In genomic region chr17:49996495-49997255, GRCh38 we compare ENCODE assay signal across 8 cellular contexts. TPM values are rescaled to one million over a fixed set of nuclear protein-coding genes. Genes with fewer than 3 reads are reported as not detected.
DNase-seq lines count a peak whose midpoint lies in the region; ATAC-seq lines count a peak whose summit lies in the region.

No MANE protein-coding gene starts in this region.

- peaks cover 22% of the 10 kb centered on the region for H3K4me1 ChIP-seq in CD8-positive, alpha-beta memory T cell (ENCODE audit: insufficient read depth, low read length)
- H3K4me1 ChIP-seq in HUES6 (ENCODE audit: control insufficient read depth, insufficient read depth, low read length) = peaks cover 30% of the 10 kb centered on the region
- no peaks in the 10 kb centered on the region for H3K4me1 ChIP-seq in right cardiac atrium (ENCODE audit: control insufficient read depth, insufficient read depth, low read length)
- H3K4me1 ChIP-seq in skeletal muscle tissue (ENCODE audit: control insufficient read depth in 3 of 3, insufficient read depth in 3 of 3, low read length in 3 of 3) = peaks cover 18 to 39% (median 29%) of the 10 kb centered on the region in 3 donors

- no peak overlapping the region for H3K27ac ChIP-seq in CD8-positive, alpha-beta memory T cell (ENCODE audit: low read depth, low read length)
- no peak overlapping the region for H3K27ac ChIP-seq in HUES6 (ENCODE audit: low read depth, low read length)
- no peak overlapping the region for H3K27ac ChIP-seq in right cardiac atrium (ENCODE audit: low read length)
- H3K27ac ChIP-seq in skeletal muscle tissue (ENCODE audit: low read depth, low read length) = no peak overlapping the region

- intact Hi-C loops in right cardiac atrium (cut with DNase I) = loop anchor here (2.0 to 10.0 kb wide), 8 partner anchors 44 to 439 kb away; no protein-coding TSS in a partner anchor

- H3K4me3 ChIP-seq in CD8-positive, alpha-beta memory T cell (ENCODE audit: low read length) = no peak overlapping the region
- peak overlapping the region; percentile 66 for H3K4me3 ChIP-seq in HUES6 (ENCODE audit: low read depth, low read length)
- peak overlapping the region; percentile 29 for H3K4me3 ChIP-seq in right cardiac atrium (ENCODE audit: low read length)
- peak overlapping the region; percentile 56 to 70 (median 69) for H3K4me3 ChIP-seq in skeletal muscle tissue (ENCODE audit: low read length in 3 of 3)

- DNase-seq in CD8-positive, alpha-beta memory T cell = peak; percentile 44 to 70 (median 60)
- DNase-seq in SK-N-DZ (ENCODE audit: low spot score) (peak; percentile 52), right cardiac atrium (peak; percentile 41 to 85 (median 79)), cerebellar nuclear complex (lab: John Stamatoyannopoulos, UW) (no peak), pons (ENCODE audit: low spot score) (no peak)

- no peaks in the 10 kb centered on the region for H3K36me3 ChIP-seq in CD8-positive, alpha-beta memory T cell (ENCODE audit: insufficient read depth, low read length)
- H3K36me3 ChIP-seq in HUES6 (ENCODE audit: control insufficient read depth, insufficient read depth, low read length) (no peaks in the 10 kb centered on the region), skeletal muscle tissue (ENCODE audit: control insufficient read depth in 3 of 3, insufficient read depth in 3 of 3, low read length in 3 of 3) (no peaks in the 10 kb centered on the region)

- peak overlapping the region; percentile 15 to 74 (median 55) for H3K4me3 Mint-ChIP-seq in CD8-positive, alpha-beta memory T cell
- H3K4me3 Mint-ChIP-seq in activated naive CD4-positive, alpha-beta T cell treated with anti-CD3 and anti-CD28 coated beads, Interleukin-2, amount 50 U/mL, for 24 hours = peak overlapping the region; percentile 58

- H3K27me3 ChIP-seq in CD8-positive, alpha-beta memory T cell (ENCODE audit: insufficient read depth, low read length, poor library complexity, severe bottlenecking) = peaks cover 72% of the 10 kb centered on the region
- H3K27me3 ChIP-seq in HUES6 (ENCODE audit: control insufficient read depth, insufficient read depth, low read length) (peaks cover 88% of the 10 kb centered on the region), right cardiac atrium (ENCODE audit: control insufficient read depth, insufficient read depth) (no peaks in the 10 kb centered on the region), skeletal muscle tissue (ENCODE audit: control insufficient read depth in 3 of 3, insufficient read depth in 3 of 3, low read length in 3 of 3) (peaks cover 76 to 90% (median 83%) of the 10 kb centered on the region in 3 donors)

- peaks cover 25 to 43% (median 32%) of the 10 kb centered on the region in 3 donors for H3K4me1 Mint-ChIP-seq in CD8-positive, alpha-beta memory T cell
- peaks cover 27% of the 10 kb centered on the region for H3K4me1 Mint-ChIP-seq in activated naive CD4-positive, alpha-beta T cell treated with anti-CD3 and anti-CD28 coated beads, Interleukin-2, amount 50 U/mL, for 24 hours

- CTCF ChIA-PET in CD8-positive, alpha-beta memory T cell (lab: Charles Lee) = interaction anchor here (0.6 to 7.3 kb wide), 49 partner anchors 9 to 584 kb away, joined by 3 to 159 read pairs (median 4); partner anchors contain the start of genes ITGA3, PDK2 and SLC35B1

- H3K9me3 Mint-ChIP-seq in CD8-positive, alpha-beta memory T cell = peaks cover 0 to 2% (median 0%) of the 10 kb centered on the region in 5 donors
- no peaks in the 10 kb centered on the region for H3K9me3 Mint-ChIP-seq in activated naive CD4-positive, alpha-beta T cell treated with anti-CD3 and anti-CD28 coated beads, Interleukin-2, amount 50 U/mL, for 24 hours

- H3K27ac Mint-ChIP-seq in CD8-positive, alpha-beta memory T cell = peak overlapping the region in 1 of 8 donors; percentile 68
- H3K27ac Mint-ChIP-seq in activated naive CD4-positive, alpha-beta T cell treated with anti-CD3 and anti-CD28 coated beads, Interleukin-2, amount 50 U/mL, for 24 hours = no peak overlapping the region

- POLR2A ChIA-PET in CD8-positive, alpha-beta memory T cell (lab: Charles Lee) = interaction anchor here (1.5 kb wide), 1 partner anchor 44 kb away, joined by 7 read pairs; no protein-coding TSS in a partner anchor

- peaks cover 56 to 80% of the 10 kb centered on the region in 2 donors for H3K27me3 Mint-ChIP-seq in CD8-positive, alpha-beta memory T cell
- peaks cover 56% of the 10 kb centered on the region for H3K27me3 Mint-ChIP-seq in activated naive CD4-positive, alpha-beta T cell treated with anti-CD3 and anti-CD28 coated beads, Interleukin-2, amount 50 U/mL, for 24 hours

- under 1% methylated on average over 56 of the region's 56 CpGs for WGBS in right cardiac atrium

- peak; percentile 15 to 57 for ATAC-seq in right cardiac atrium

- H3K9ac ChIP-seq in HUES6 (ENCODE audit: low read length) (no peak overlapping the region), skeletal muscle tissue (ENCODE audit: low read depth in 1 of 3, low read length in 3 of 3) (peak overlapping the region in 2 of 3 donors; percentile 50)

- no peaks in the 10 kb centered on the region for H3K36me3 Mint-ChIP-seq in CD8-positive, alpha-beta memory T cell
- no peaks in the 10 kb centered on the region for H3K36me3 Mint-ChIP-seq in activated naive CD4-positive, alpha-beta T cell treated with anti-CD3 and anti-CD28 coated beads, Interleukin-2, amount 50 U/mL, for 24 hours

- no peaks in the 10 kb centered on the region for H3K9me3 ChIP-seq in CD8-positive, alpha-beta memory T cell (ENCODE audit: low read length)
- H3K9me3 ChIP-seq in HUES6 (ENCODE audit: control insufficient read depth, insufficient read depth, low read depth, low read length) (no peaks in the 10 kb centered on the region), right cardiac atrium (ENCODE audit: control insufficient read depth, low read length) (no peaks in the 10 kb centered on the region), skeletal muscle tissue (ENCODE audit: control insufficient read depth in 3 of 3, low read length in 3 of 3) (no peaks in the 10 kb centered on the region)

RNA-seq across cellular contexts. Expression of gene DLX3, which starts 1.7 kb away (rescaled TPM):
- under 1 TPM in 1 of 2 experiments, not detected in 1; 0.15 TPM for total RNA-seq in CD8-positive, alpha-beta memory T cell
- polyA plus RNA-seq in CD8-positive, alpha-beta memory T cell = not detected
- not detected in 2 replicates for polyA plus RNA-seq in SK-N-DZ (2014; cell fraction: cytosol; rRNA removed)
- polyA plus RNA-seq in SK-N-DZ (2014; cell fraction: nucleus; rRNA removed) = not detected in 2 replicates
- total RNA-seq in right cardiac atrium (under 1 TPM in 2 of 4 donors, not detected in 2; 0.12 to 0.14 TPM), skeletal muscle tissue (not detected)
- 0.16 TPM for polyA plus RNA-seq in right cardiac atrium

RNA-seq across cellular contexts. Expression of gene DLX4, which starts 27.7 kb away (rescaled TPM):
- under 1 TPM; 0.58 to 0.88 TPM for total RNA-seq in CD8-positive, alpha-beta memory T cell
- not detected for polyA plus RNA-seq in CD8-positive, alpha-beta memory T cell
- 0.17 TPM in 1 of 2 replicates, not detected in the other for polyA plus RNA-seq in SK-N-DZ (2014; cell fraction: cytosol; rRNA removed)
- polyA plus RNA-seq in SK-N-DZ (2014; cell fraction: nucleus; rRNA removed) = 0.84 and 1.9 TPM in 2 replicates
- total RNA-seq in right cardiac atrium (under 1 TPM in 1 of 4 donors, not detected in 3; 0.12 TPM), skeletal muscle tissue (not detected)
- 0.09 TPM for polyA plus RNA-seq in right cardiac atrium

RNA-seq across cellular contexts. Expression of gene ITGA3, which starts 59.2 kb away (rescaled TPM):
- 10 to 100 TPM; 11.8 to 12.5 TPM for total RNA-seq in CD8-positive, alpha-beta memory T cell
- 2.7 TPM for polyA plus RNA-seq in CD8-positive, alpha-beta memory T cell
- 0.78 and 1.8 TPM in 2 replicates for polyA plus RNA-seq in SK-N-DZ (2014; cell fraction: cytosol; rRNA removed)
- polyA plus RNA-seq in SK-N-DZ (2014; cell fraction: nucleus; rRNA removed) = 1.8 and 3.1 TPM in 2 replicates
- total RNA-seq in right cardiac atrium = 10 to 100 TPM; 22.9 to 32.9 (median 28.4) TPM
- 21.5 TPM for polyA plus RNA-seq in right cardiac atrium
- total RNA-seq in skeletal muscle tissue = 27.7 TPM

Comparison
In these comparisons a context has a peak if more than half of its experiments do, and no peak if none do; other contexts are left out.
1. DNase-seq: peak in CD8-positive, alpha-beta memory T cell (5 of 5), SK-N-DZ (single experiment) and right cardiac atrium (3 of 3); none in cerebellar nuclear complex (0 of 2) and pons (single experiment).